ENCODE assay signal across 8 cellular contexts in genomic region chr12:98644433-98644711, GRCh38. TPM values are rescaled to one million over a fixed set of nuclear protein-coding genes. Genes with fewer than 3 reads are reported as not detected.
A peak's percentile ranks its signal among the peaks of the same experiment; 100 is the strongest.
DNase-seq lines count a peak whose midpoint lies in the region; ATAC-seq and TF ChIP-seq lines count a peak whose summit lies in the region.

No MANE protein-coding gene starts in this region.

- peak overlapping the region; percentile 84 for H3K4me3 ChIP-seq in AG10803 (ENCODE audit: low read length)
- peak overlapping the region; percentile 79 for H3K4me3 ChIP-seq in SK-N-SH (ENCODE audit: low read depth in 2 of 2, low read length in 1 of 2)
- H3K4me3 ChIP-seq in esophagus muscularis mucosa, result peak overlapping the region; percentile 73 to 97 (median 92)
- peak overlapping the region; percentile 95 for H3K4me3 ChIP-seq in osteoblast (ENCODE audit: insufficient read depth, low read length)

- H2AFZ ChIP-seq in SK-N-SH (ENCODE audit: low read depth) (peak overlapping the region; percentile 78), osteoblast (ENCODE audit: low read length) (peak overlapping the region; percentile 96)

- H3K4me1 ChIP-seq in SK-N-SH (ENCODE audit: control insufficient read depth in 1 of 2, insufficient read depth in 2 of 2, low read depth in 1 of 2, low read length in 1 of 2) (peaks cover 2 to 12% of the 10 kb centered on the region in 2 experiments; a peak in 3 of 4 replicates), esophagus muscularis mucosa (peaks cover 8 to 33% (median 31%) of the 10 kb centered on the region in 4 donors), osteoblast (ENCODE audit: insufficient read depth, low read length) (peaks cover 11% of the 10 kb centered on the region)

- no peaks in the 10 kb centered on the region for H3K9me3 ChIP-seq in SK-N-SH
- H3K9me3 ChIP-seq in esophagus muscularis mucosa, result no peaks in the 10 kb centered on the region
- H3K9me3 ChIP-seq in osteoblast (ENCODE audit: low read depth, low read length), result no peaks in the 10 kb centered on the region

- peak; percentile 4 for ATAC-seq in GM18858 (IDR thresholded peaks at IDR 0.05; ENCODE audit: unreplicated experiment)
- ATAC-seq in HG03025 (IDR thresholded peaks at IDR 0.05; ENCODE audit: low FRiP score, unreplicated experiment), result peak; percentile 22

- peaks cover 91% of the 10 kb centered on the region for H3K79me2 ChIP-seq in SK-N-SH (ENCODE audit: insufficient read depth)
- peaks cover 94% of the 10 kb centered on the region for H3K79me2 ChIP-seq in osteoblast (ENCODE audit: insufficient read depth, low read length)

- H3F3A ChIP-seq in SK-N-SH (replicated peaks; ENCODE audit: insufficient read depth), result peaks cover 14% of the 10 kb centered on the region

- H3K27me3 ChIP-seq in SK-N-SH (ENCODE audit: insufficient read depth) (no peaks in the 10 kb centered on the region), esophagus muscularis mucosa (no peaks in the 10 kb centered on the region), osteoblast (ENCODE audit: insufficient read depth, low read length) (no peaks in the 10 kb centered on the region)

- H3K27ac ChIP-seq in SK-N-SH (ENCODE audit: low read depth in 2 of 2, low read length in 1 of 2) (peak overlapping the region; percentile 86 to 97), esophagus muscularis mucosa (replicated peaks in 1 of 4) (peak overlapping the region; percentile 83 to 89 (median 86)), osteoblast (ENCODE audit: low read depth, low read length) (peak overlapping the region; percentile 89)

- TF ChIP-seq CTCF in AG10803 (conservative IDR thresholded peaks at IDR 0.05; ENCODE audit: low read length) (no peak), SK-N-SH (IDR thresholded peaks at IDR 0.05) (peak; percentile 35; the same call in 1 of the 2 replicates), esophagus muscularis mucosa (IDR thresholded peaks at IDR 0.05) (no peak), osteoblast (IDR thresholded peaks at IDR 0.05; ENCODE audit: extremely low read depth, low read depth, low read length) (no peak)

- no peak for TF ChIP-seq POLR2A in esophagus muscularis mucosa (IDR thresholded peaks at IDR 0.05; ENCODE audit: low read depth)

- H3K4me2 ChIP-seq in SK-N-SH, result peak overlapping the region; percentile 85
- H3K4me2 ChIP-seq in osteoblast (ENCODE audit: insufficient read depth, low read length), result peak overlapping the region; percentile 92

- 0% methylated on average over 2 of the region's 20 CpGs for WGBS in SK-N-SH (ENCODE audit: low lambda C conversion rate)
- WGBS in esophagus muscularis mucosa, result no CpG with 5 or more reads among the region's 20 CpGs

- POLR2A ChIA-PET in SK-N-SH (lab: Yijun Ruan, JAX), result interaction anchor here (0.8 kb wide), 1 partner anchor 51 kb away, joined by 4 read pairs; the partner anchor contains the start of gene SLC25A3

- intact Hi-C loops in esophagus muscularis mucosa (cut with DNase I), result loop anchor here (2.0 kb wide), 1 partner anchor 52 kb away; the partner anchor contains the start of gene SLC25A3

- CTCF ChIA-PET in SK-N-SH (lab: Yijun Ruan, JAX), result interaction anchor here (0.7 to 2.2 kb wide), 5 partner anchors 9 to 77 kb away, joined by 3 to 10 read pairs (median 4); partner anchors contain the start of gene SLC25A3

- TF ChIP-seq RAD21 in SK-N-SH (IDR thresholded peaks at IDR 0.05; ENCODE audit: low read length), result no peak

- DNase-seq in AG10803 (ENCODE audit: low read depth) (no peak), SK-N-SH (no peak), esophagus muscularis mucosa (ENCODE audit: extremely low spot score) (no peak), osteoblast (ENCODE audit: insufficient read length, low spot score, missing footprints) (peak; percentile 72), kidney tubule cell (ENCODE audit: low spot score) (no peak), medulla oblongata (ENCODE audit: extremely low spot score) (no peak)

- TF ChIP-seq EP300 in SK-N-SH (IDR thresholded peaks at IDR 0.05; ENCODE audit: borderline replicate concordance in 1 of 2, low read depth in 1 of 2, low read length in 1 of 2) (no peak), esophagus muscularis mucosa (IDR thresholded peaks at IDR 0.05) (no peak)

- H4K20me1 ChIP-seq in SK-N-SH (ENCODE audit: insufficient read depth) (peaks cover 20% of the 10 kb centered on the region; the same call in 1 of the 2 replicates), osteoblast (ENCODE audit: insufficient read depth, low read length) (peaks cover 5% of the 10 kb centered on the region)

- H3K9ac ChIP-seq in SK-N-SH, result peak overlapping the region; percentile 94

- H3K9me2 ChIP-seq in SK-N-SH, result no peaks in the 10 kb centered on the region

- peaks cover 11 to 23% of the 10 kb centered on the region in 2 experiments for H3K36me3 ChIP-seq in SK-N-SH (replicated peaks in 1 of 2; ENCODE audit: control insufficient read depth in 1 of 2, insufficient read depth in 2 of 2, low read length in 1 of 2)
- H3K36me3 ChIP-seq in esophagus muscularis mucosa, result peaks cover 0 to 10% (median 7%) of the 10 kb centered on the region in 4 donors
- peaks cover 12% of the 10 kb centered on the region for H3K36me3 ChIP-seq in osteoblast (ENCODE audit: insufficient read depth, low read length)

TF ChIP-seq in SK-N-SH, 30 proteins besides CTCF, POLR2A, EP300 and RAD21:
- TF ChIP-seq, protein P1, sequence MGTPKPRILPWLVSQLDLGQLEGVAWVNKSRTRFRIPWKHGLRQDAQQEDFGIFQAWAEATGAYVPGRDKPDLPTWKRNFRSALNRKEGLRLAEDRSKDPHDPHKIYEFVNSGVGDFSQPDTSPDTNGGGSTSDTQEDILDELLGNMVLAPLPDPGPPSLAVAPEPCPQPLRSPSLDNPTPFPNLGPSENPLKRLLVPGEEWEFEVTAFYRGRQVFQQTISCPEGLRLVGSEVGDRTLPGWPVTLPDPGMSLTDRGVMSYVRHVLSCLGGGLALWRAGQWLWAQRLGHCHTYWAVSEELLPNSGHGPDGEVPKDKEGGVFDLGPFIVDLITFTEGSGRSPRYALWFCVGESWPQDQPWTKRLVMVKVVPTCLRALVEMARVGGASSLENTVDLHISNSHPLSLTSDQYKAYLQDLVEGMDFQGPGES (IDR thresholded peaks at IDR 0.05; ENCODE audit: low read depth, low read length), result no peak
- TF ChIP-seq TAF1 (IDR thresholded peaks at IDR 0.05; ENCODE audit: borderline replicate concordance, low read depth, low read length), result 0 out of 2 replicates have a peak, but pooled peaks have one; percentile 2
- no peak for TF ChIP-seq RCOR1 (IDR thresholded peaks at IDR 0.05; ENCODE audit: low read length)
- peak; percentile 21; the same call in 1 of the 2 replicates for TF ChIP-seq MAX (IDR thresholded peaks at IDR 0.05; ENCODE audit: low read depth)

RNA-seq across cellular contexts. Expression of gene IKBIP, which starts 0.2 kb away (rescaled TPM):
- polyA plus RNA-seq in SK-N-SH (2012; rRNA removed), result 25.2 and 26.4 TPM in 2 replicates
- polyA plus RNA-seq in SK-N-SH (2012; cell fraction: cytosol; rRNA removed), result 33.7 and 47.2 TPM in 2 replicates
- 12.8 and 13.0 TPM in 2 replicates for polyA plus RNA-seq in SK-N-SH (2012; cell fraction: nucleus; rRNA removed)
- total RNA-seq in esophagus muscularis mucosa (10 to 100 TPM in 2 of 4 donors, 1 to 10 TPM in 2; 4.2 to 14.0 (median 10.2) TPM), osteoblast (47.4 and 57.8 TPM in 2 replicates)

RNA-seq across cellular contexts. Expression of gene APAF1, which starts 0.7 kb away (rescaled TPM):
- polyA plus RNA-seq in SK-N-SH (2012; rRNA removed), result 3.3 and 4.1 TPM in 2 replicates
- 3.6 TPM in 2 replicates for polyA plus RNA-seq in SK-N-SH (2012; cell fraction: cytosol; rRNA removed)
- polyA plus RNA-seq in SK-N-SH (2012; cell fraction: nucleus; rRNA removed), result 3.9 and 7.2 TPM in 2 replicates
- total RNA-seq in esophagus muscularis mucosa (10 to 100 TPM in 2 of 4 donors, 1 to 10 TPM in 2; 9.1 to 10.9 (median 10.0) TPM), osteoblast (15.2 and 21.8 TPM in 2 replicates)

RNA-seq across cellular contexts. Expression of gene SLC25A3, which starts 50.9 kb away (rescaled TPM):
- 470 and 528 TPM in 2 replicates for polyA plus RNA-seq in SK-N-SH (2012; rRNA removed)
- polyA plus RNA-seq in SK-N-SH (2012; cell fraction: cytosol; rRNA removed), result 531 and 589 TPM in 2 replicates
- 425 and 473 TPM in 2 replicates for polyA plus RNA-seq in SK-N-SH (2012; cell fraction: nucleus; rRNA removed)
- total RNA-seq in esophagus muscularis mucosa, result 100 to 1,000 TPM; 505 to 652 (median 520) TPM
- 682 and 771 TPM in 2 replicates for total RNA-seq in osteoblast
